Comparison of ENCODE assay signal across 30 cellular contexts in genomic region chr1:74935446-74935845, GRCh38.
"Had no signal": no experiment of that assay in that cellular context is flagged by ENCODE, and none has a peak within 500 bp of the region (broad histone marks: within the 10 kb centered on the region; RNA-seq: fewer than 3 reads in every experiment).

No MANE protein-coding gene starts in this region.

- H2AFZ ChIP-seq: PC-9 had no signal

- H3K27me3 Mint-ChIP-seq: activated CD4-positive, alpha-beta T cell treated with anti-CD3 and anti-CD28 coated beads, Interleukin-2, amount 10 ng/mL, durations not matched to agents 24 days and 14 days; activated CD8-positive, alpha-beta T cell treated with anti-CD3 and anti-CD28 coated beads for 36 hours; activated naive CD8-positive, alpha-beta T cell treated with anti-CD3 and anti-CD28 coated beads for 36 hours; activated T-helper 17 cell treated with anti-CD3 and anti-CD28 coated beads, Interleukin-2, amount 50 U/mL, for 72 hours had no signal

- H3K4me1 Mint-ChIP-seq: activated CD4-positive, alpha-beta T cell treated with anti-CD3 and anti-CD28 coated beads, Interleukin-2, amount 10 ng/mL, durations not matched to agents 24 days and 14 days; activated naive CD8-positive, alpha-beta T cell treated with anti-CD3 and anti-CD28 coated beads for 36 hours; activated T-helper 17 cell treated with anti-CD3 and anti-CD28 coated beads, Interleukin-2, amount 50 U/mL, for 72 hours had no signal

- H3K36me3 Mint-ChIP-seq: activated naive CD8-positive, alpha-beta T cell treated with anti-CD3 and anti-CD28 coated beads for 36 hours had no signal

- H3K9me3 Mint-ChIP-seq: activated CD4-positive, alpha-beta T cell treated with anti-CD3 and anti-CD28 coated beads, Interleukin-2, amount 10 ng/mL, durations not matched to agents 24 days and 14 days had no signal

- FAIRE-seq: colon, RCC 7860 had no signal

- H3K27ac ChIP-seq: brain microvascular endothelial cell, PC-9, RWPE1, SK-N-MC, WERI-Rb-1 had no signal

- DNase-seq: activated CD4-positive, alpha-beta T cell treated with anti-CD3 and anti-CD28 coated beads, Interleukin-2, amount 10 ng/mL, durations not matched to agents 24 days and 14 days; activated CD4-positive, alpha-beta T cell treated with anti-CD3 and anti-CD28 coated beads, Interleukin-2, amount 50 U/mL, for 4 hours; activated CD8-positive, alpha-beta T cell treated with anti-CD3 and anti-CD28 coated beads for 36 hours; activated effector memory CD4-positive, alpha-beta T cell treated with anti-CD3 and anti-CD28 coated beads, Interleukin-2, amount 50 U/mL, for 16 hours; activated naive CD4-positive, alpha-beta T cell; activated naive CD4-positive, alpha-beta T cell treated with anti-CD3 and anti-CD28 coated beads, Interleukin-2, amount 50 U/mL, for 16 hours; activated naive CD8-positive, alpha-beta T cell treated with anti-CD3 and anti-CD28 coated beads for 36 hours; activated T-cell treated with anti-CD3 and anti-CD28 coated beads, Interleukin-2, amount 50 U/mL, for 1 hour; activated T-cell treated with anti-CD3 and anti-CD28 coated beads, Interleukin-2, amount 50 U/mL, for 72 hours; amniotic stem cell; aorta; brain microvascular endothelial cell; central memory CD4-positive, alpha-beta T cell; NCI-H1105; NCI-H1417 treated with DMSO at 0.1 percent for 48 hours; NCI-H187 treated with DMSO at 0.1 percent for 48 hours; NCI-H2081 treated with DMSO at 0.1 percent for 48 hours; NCI-H345; NCI-H510A; NCI-H526; NCI-H748 treated with DMSO at 0.1 percent for 48 hours; PC-9; SIG-M5; T1000; WERI-Rb-1 had no signal

- H3K4me2 ChIP-seq: PC-9 had no signal

- H3K27ac Mint-ChIP-seq: activated CD4-positive, alpha-beta T cell treated with anti-CD3 and anti-CD28 coated beads, Interleukin-2, amount 10 ng/mL, durations not matched to agents 24 days and 14 days; activated CD8-positive, alpha-beta T cell treated with anti-CD3 and anti-CD28 coated beads for 36 hours; activated naive CD8-positive, alpha-beta T cell treated with anti-CD3 and anti-CD28 coated beads for 36 hours; activated T-cell treated with anti-CD3 and anti-CD28 coated beads, Interleukin-2, amount 50 U/mL, for 72 hours; activated T-helper 17 cell treated with anti-CD3 and anti-CD28 coated beads, Interleukin-2, amount 50 U/mL, for 72 hours had no signal

- H3K27me3 ChIP-seq: brain microvascular endothelial cell had no signal

- H3K4me3 ChIP-seq: PC-9, SK-N-MC had no signal

- H3K36me3 ChIP-seq: brain microvascular endothelial cell, WERI-Rb-1 had no signal

- H3K4me3 Mint-ChIP-seq: activated CD4-positive, alpha-beta T cell treated with anti-CD3 and anti-CD28 coated beads, Interleukin-2, amount 10 ng/mL, durations not matched to agents 24 days and 14 days; activated CD8-positive, alpha-beta T cell treated with anti-CD3 and anti-CD28 coated beads for 36 hours; activated naive CD8-positive, alpha-beta T cell treated with anti-CD3 and anti-CD28 coated beads for 36 hours; activated T-cell treated with anti-CD3 and anti-CD28 coated beads, Interleukin-2, amount 50 U/mL, for 72 hours; activated T-helper 17 cell treated with anti-CD3 and anti-CD28 coated beads, Interleukin-2, amount 50 U/mL, for 72 hours had no signal
